Comparison of ENCODE assay signal across 7 cellular contexts in the genomic region with DNA sequence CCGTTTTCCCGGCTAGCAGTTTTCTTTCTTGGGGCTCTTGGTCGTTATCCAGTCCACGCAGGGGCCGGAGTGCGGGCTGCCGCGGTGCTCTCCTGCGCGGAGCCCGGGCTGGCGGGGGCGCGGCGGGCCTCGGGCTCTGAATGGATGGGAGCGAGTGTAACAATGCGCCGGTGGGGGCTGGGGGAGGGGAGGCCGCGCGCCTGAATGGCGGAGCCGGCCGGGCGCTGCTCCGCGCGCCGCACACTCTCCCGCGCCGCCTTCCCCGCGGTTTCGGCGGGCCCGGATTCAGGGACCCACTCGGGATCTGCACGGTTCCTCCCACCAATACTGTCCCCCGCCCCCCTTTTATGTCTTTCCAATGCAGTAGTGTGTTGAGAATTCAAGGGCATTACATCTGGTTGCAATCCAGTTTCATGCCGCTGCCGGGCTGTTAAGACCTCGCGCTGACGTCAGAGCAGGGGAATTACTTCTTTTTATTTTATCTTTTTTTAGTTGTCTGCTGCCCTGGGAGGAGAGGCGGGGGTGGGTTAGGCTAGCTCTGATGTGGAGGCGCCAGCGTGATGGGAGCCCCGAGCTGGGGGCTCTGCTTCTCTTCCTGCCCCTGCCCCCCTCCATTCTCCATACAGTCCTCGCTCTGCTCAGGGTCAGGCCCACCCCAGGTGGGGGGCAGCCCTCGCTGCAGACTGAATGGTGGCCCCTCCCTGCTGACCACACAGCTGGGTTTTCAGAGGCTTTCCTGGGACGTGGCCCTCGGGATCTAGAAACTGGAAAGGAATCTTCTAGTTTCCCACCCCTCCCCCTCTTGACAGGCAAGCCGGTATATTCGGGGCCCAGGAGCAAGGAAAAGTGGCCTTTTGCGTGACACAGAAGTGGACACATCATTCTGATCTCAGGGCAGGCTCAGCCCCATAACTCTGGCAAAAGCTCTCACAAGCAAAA. TPM values are rescaled to one million over a fixed set of nuclear protein-coding genes. Genes with fewer than 3 reads are reported as not detected.
DNase-seq lines count a peak whose midpoint lies in the region; ATAC-seq and TF ChIP-seq lines count a peak whose summit lies in the region.

No MANE protein-coding gene starts in this region.

- POLR2A ChIA-PET in PC-3 (lab: Charles Lee; ENCODE audit: unreplicated experiment), result interaction anchor here (0.6 to 0.7 kb wide), 2 partner anchors 56 to 153 kb away, joined by 6 to 10 read pairs; no protein-coding TSS in a partner anchor

- H2AFZ ChIP-seq in PC-3 (ENCODE audit: low read length), result peak overlapping the region; percentile 69

- H3K36me3 ChIP-seq in PC-3 (ENCODE audit: low read depth, low read length) (no peaks in the 10 kb centered on the region), suprapubic skin (no peaks in the 10 kb centered on the region)

- TF ChIP-seq POLR2A in GM15510 (IDR thresholded peaks at IDR 0.05; ENCODE audit: borderline replicate concordance, extremely low read depth, insufficient read length) (peak; percentile 61), suprapubic skin (IDR thresholded peaks at IDR 0.05) (no peak)

- ATAC-seq in HG02970 (IDR thresholded peaks at IDR 0.05; ENCODE audit: low FRiP score, unreplicated experiment) (peak; percentile 29), PC-3 (peak; percentile 47)

- H3K27me3 ChIP-seq in PC-3 (ENCODE audit: low read length) (no peaks in the 10 kb centered on the region), suprapubic skin (no peaks in the 10 kb centered on the region)

- peak overlapping the region; percentile 68 for H3K27ac ChIP-seq in PC-3 (ENCODE audit: low read length)
- peak overlapping the region; percentile 91 for H3K27ac ChIP-seq in suprapubic skin

- peaks cover 64% of the 10 kb centered on the region for H3K79me2 ChIP-seq in PC-3 (ENCODE audit: low read length)

- H3K4me1 Mint-ChIP-seq in activated T-helper 1 cell treated with anti-CD3 and anti-CD28 coated beads, Interleukin-12 subunit alpha, Interleukin-12 subunit beta, Interleukin-2, Interleukin-4 antibody, amounts not matched to agents 30 ng/mL and 10 ng/mL and 1 ng/mL, durations not matched to agents 14 hours and 24 hours and 36 hours (ENCODE audit: low read depth), result peaks cover 18% of the 10 kb centered on the region
- H3K4me1 Mint-ChIP-seq in nephron, result peaks cover 48% of the 10 kb centered on the region

- CTCF ChIA-PET in PC-3 (lab: Charles Lee), result interaction anchor here (0.7 kb wide), 2 partner anchors 19 to 130 kb away, joined by 3 read pairs; no protein-coding TSS in a partner anchor

- no peaks in the 10 kb centered on the region for H3K9me3 Mint-ChIP-seq in activated T-helper 1 cell treated with anti-CD3 and anti-CD28 coated beads, Interleukin-12 subunit alpha, Interleukin-12 subunit beta, Interleukin-2, Interleukin-4 antibody, amounts not matched to agents 30 ng/mL and 10 ng/mL and 1 ng/mL, durations not matched to agents 14 hours and 24 hours and 36 hours
- no peaks in the 10 kb centered on the region for H3K9me3 Mint-ChIP-seq in nephron

- peak overlapping the region; percentile 89 for H3K27ac Mint-ChIP-seq in activated T-helper 1 cell treated with anti-CD3 and anti-CD28 coated beads, Interleukin-12 subunit alpha, Interleukin-12 subunit beta, Interleukin-2, Interleukin-4 antibody, amounts not matched to agents 30 ng/mL and 10 ng/mL and 1 ng/mL, durations not matched to agents 14 hours and 24 hours and 36 hours
- peak overlapping the region; percentile 83 to 98 (median 94) for H3K27ac Mint-ChIP-seq in nephron

- no peaks in the 10 kb centered on the region for H3K9me2 ChIP-seq in PC-3 (replicated peaks; ENCODE audit: low read length)

- no peak for TF ChIP-seq EP300 in suprapubic skin (IDR thresholded peaks at IDR 0.05)

- H3K27me3 Mint-ChIP-seq in activated T-helper 1 cell treated with anti-CD3 and anti-CD28 coated beads, Interleukin-12 subunit alpha, Interleukin-12 subunit beta, Interleukin-2, Interleukin-4 antibody, amounts not matched to agents 30 ng/mL and 10 ng/mL and 1 ng/mL, durations not matched to agents 14 hours and 24 hours and 36 hours (ENCODE audit: insufficient read depth), result peaks cover 10% of the 10 kb centered on the region
- H3K27me3 Mint-ChIP-seq in nephron (ENCODE audit: low read depth), result peaks cover 15% of the 10 kb centered on the region

- DNase-seq in PC-3 (peak; percentile 69), fibroblast of peridontal ligament (ENCODE audit: extremely low read depth) (peak; percentile 93), suprapubic skin (ENCODE audit: low spot score in 2 of 2) (peak in 1 of 2 donors; percentile 79)
- peak; percentile 32 for DNase-seq in activated T-helper 1 cell treated with anti-CD3 and anti-CD28 coated beads, Interleukin-12 subunit alpha, Interleukin-12 subunit beta, Interleukin-2, Interleukin-4 antibody, amounts not matched to agents 30 ng/mL and 10 ng/mL and 1 ng/mL, durations not matched to agents 14 hours and 24 hours and 36 hours (ENCODE audit: low spot score)

- TF ChIP-seq CTCF in PC-3 (conservative IDR thresholded peaks at IDR 0.05; ENCODE audit: low read depth, low read length), result no peak
- no peak for TF ChIP-seq CTCF in nephron (IDR thresholded peaks at IDR 0.05; ENCODE audit: unreplicated experiment in 3 of 3)
- TF ChIP-seq CTCF in suprapubic skin (IDR thresholded peaks at IDR 0.05), result no peak

- H3K36me3 Mint-ChIP-seq in activated T-helper 1 cell treated with anti-CD3 and anti-CD28 coated beads, Interleukin-12 subunit alpha, Interleukin-12 subunit beta, Interleukin-2, Interleukin-4 antibody, amounts not matched to agents 30 ng/mL and 10 ng/mL and 1 ng/mL, durations not matched to agents 14 hours and 24 hours and 36 hours (ENCODE audit: low read depth), result peaks cover 9% of the 10 kb centered on the region
- no peaks in the 10 kb centered on the region for H3K36me3 Mint-ChIP-seq in nephron (ENCODE audit: low read depth)

- H3K4me3 ChIP-seq in PC-3 (ENCODE audit: low read length) (peak overlapping the region; percentile 90), suprapubic skin (peak overlapping the region; percentile 76)

- H3F3A ChIP-seq in PC-3 (ENCODE audit: low read length, unreplicated experiment), result no peaks in the 10 kb centered on the region

- H3K4me1 ChIP-seq in PC-3 (ENCODE audit: insufficient read depth, low read length), result peaks cover 45% of the 10 kb centered on the region
- peaks cover 54% of the 10 kb centered on the region for H3K4me1 ChIP-seq in suprapubic skin

- no peaks in the 10 kb centered on the region for H4K20me1 ChIP-seq in PC-3 (ENCODE audit: low read length)

- peak overlapping the region; percentile 85 for H3K4me3 Mint-ChIP-seq in activated T-helper 1 cell treated with anti-CD3 and anti-CD28 coated beads, Interleukin-12 subunit alpha, Interleukin-12 subunit beta, Interleukin-2, Interleukin-4 antibody, amounts not matched to agents 30 ng/mL and 10 ng/mL and 1 ng/mL, durations not matched to agents 14 hours and 24 hours and 36 hours
- H3K4me3 Mint-ChIP-seq in nephron, result peak overlapping the region; percentile 86 to 98 (median 94)

- intact Hi-C loops in PC-3 (cut with micrococcal nuclease), result loop anchor here (5.0 kb wide), 1 partner anchor 179 kb away; no protein-coding TSS in a partner anchor
- intact Hi-C loops in activated T-helper 1 cell treated with anti-CD3 and anti-CD28 coated beads, Interleukin-12 subunit alpha, Interleukin-12 subunit beta, Interleukin-2, Interleukin-4 antibody, amounts not matched to agents 30 ng/mL and 10 ng/mL and 1 ng/mL, durations not matched to agents 14 hours and 24 hours and 36 hours (cut with micrococcal nuclease), result loop anchor here (1.0 to 5.0 kb wide), 7 partner anchors 11 to 499 kb away; partner anchors contain the start of genes ALKBH5, DRC3 and TOM1L2

- WGBS in suprapubic skin, result 8% methylated on average over 19 of the region's 57 CpGs

- BruUV-seq in PC-3 (replicated peaks; lab: Mats Ljungman, UMichigan), result TSS peak; percentile 48

- no peaks in the 10 kb centered on the region for H3K9me3 ChIP-seq in PC-3 (ENCODE audit: low read length)
- no peaks in the 10 kb centered on the region for H3K9me3 ChIP-seq in suprapubic skin

- H3K9ac ChIP-seq in PC-3 (ENCODE audit: low read length), result peak overlapping the region; percentile 95

- peak overlapping the region; percentile 86 for H3K4me2 ChIP-seq in PC-3 (ENCODE audit: low read length)

RNA-seq across cellular contexts. Expression of gene RAI1, which starts 1.7 kb away (rescaled TPM):
- total RNA-seq in PC-3 (2014; rRNA removed), result 33.0 and 64.2 TPM in 2 replicates
- total RNA-seq in activated T-helper 1 cell treated with anti-CD3 and anti-CD28 coated beads, Interleukin-12 subunit alpha, Interleukin-12 subunit beta, Interleukin-2, Interleukin-4 antibody, amounts not matched to agents 30 ng/mL and 10 ng/mL and 1 ng/mL, durations not matched to agents 14 hours and 24 hours and 36 hours, result 31.1 and 32.3 TPM in 2 replicates
- 10 to 100 TPM; 20.3 to 46.1 (median 30.4) TPM for total RNA-seq in suprapubic skin
